Comparison of ENCODE assay signal across 1 cellular context in genomic region chr10:79346388-79347225, GRCh38.
TF ChIP-seq lines count a peak whose summit lies in the region.

No MANE protein-coding gene starts in this region.

TF ChIP-seq in HepG2, 621 proteins besides CTCF, POLR2A, EP300 and RAD21:
- TF ChIP-seq ZNF501 (CRISPR knock-in tag; IDR thresholded peaks at IDR 0.05) (peak; percentile 27; the same call in 1 of the 2 replicates), CHD4 (IDR thresholded peaks at IDR 0.05; ENCODE audit: borderline replicate concordance, low read length) (no peak), REPIN1 (CRISPR knock-in tag; IDR thresholded peaks at IDR 0.05; ENCODE audit: borderline replicate concordance, low read depth) (no peak), FOXO4 (CRISPR knock-in tag; conservative IDR thresholded peaks at IDR 0.05) (0 out of 2 replicates have a peak, but pooled peaks have one; percentile 57), FIP1L1 (IDR thresholded peaks at IDR 0.05; ENCODE audit: borderline replicate concordance, insufficient read depth, low read depth, low read length) (no peak), ZFP91 (CRISPR knock-in tag; IDR thresholded peaks at IDR 0.05; ENCODE audit: borderline replicate concordance) (peak; percentile 1; the same call in 1 of the 2 replicates)
